Comparison of ENCODE assay signal across 27 cellular contexts in genomic region chr14:96108061-96108795, GRCh38.
DNase-seq lines count a peak whose midpoint lies in the region; ATAC-seq and TF ChIP-seq lines count a peak whose summit lies in the region.
"Had no signal": no experiment of that assay in that cellular context is flagged by ENCODE, and none has a peak within 500 bp of the region (broad histone marks: within the 10 kb centered on the region; RNA-seq: fewer than 3 reads in every experiment).

No MANE protein-coding gene starts in this region.

- peak; percentile 18 for DNase-seq in activated CD4-positive, alpha-beta T cell treated with anti-CD3 and anti-CD28 coated beads for 36 hours
- DNase-seq in activated CD4-positive, alpha-beta T cell treated with anti-CD3 and anti-CD28 coated beads for 4 hours = no peak
- DNase-seq in epithelial cell of proximal tubule (ENCODE audit: low read depth) (no peak), sciatic nerve (ENCODE audit: low spot score) (peak; percentile 19), SW 1271 (lab: John Stamatoyannopoulos, UW) (no peak), SIG-M5 treated with dmso at 0.1 percent for 504 hours (lab: John Stamatoyannopoulos, UW; ENCODE audit: unreplicated experiment) (no peak), germinal center (ENCODE audit: low spot score) (no peak)
- DNase-seq: activated CD4-positive, alpha-beta T cell treated with anti-CD3 and anti-CD28 coated beads for 1 hour; caudate nucleus; CD4-positive, CD25-positive, alpha-beta regulatory T cell; cortex of kidney; effector memory CD8-positive, alpha-beta T cell; glutamatergic neuron; HCEC 1CT; left lung; mesendoderm; NCI-H2029; NCI-H226; NCI-H526 treated with DMSO at 0.1 percent for 48 hours; SHP77 treated with DMSO at 0.1 percent for 48 hours; stimulated activated CD4-positive, alpha-beta T cell treated with anti-CD3 and anti-CD28 coated beads, Interleukin-2, amount 100 ng/mL, for 48 hours; upper lobe of right lung had no signal

- H3K27ac Mint-ChIP-seq in activated CD4-positive, alpha-beta T cell treated with anti-CD3 and anti-CD28 coated beads for 36 hours = no peak overlapping the region
- H3K27ac Mint-ChIP-seq: CD4-positive, CD25-positive, alpha-beta regulatory T cell; effector memory CD8-positive, alpha-beta T cell; T-helper 2 cell treated with Interferon-gamma antibody and Interleukin-4, amounts not matched to agents 5 μg/mL and 100 μg/mL, for 36 hours had no signal

- CTCF ChIA-PET in activated CD4-positive, alpha-beta T cell treated with anti-CD3 and anti-CD28 coated beads for 36 hours (lab: Charles Lee) = interaction anchor here (0.6 kb wide), 1 partner anchor 746 kb away, joined by 3 read pairs; no protein-coding TSS in a partner anchor

- no peaks in the 10 kb centered on the region for H3K9me3 Mint-ChIP-seq in activated CD4-positive, alpha-beta T cell treated with anti-CD3 and anti-CD28 coated beads for 36 hours (ENCODE audit: low read depth)
- H3K9me3 Mint-ChIP-seq: effector memory CD8-positive, alpha-beta T cell; T-helper 2 cell treated with Interferon-gamma antibody and Interleukin-4, amounts not matched to agents 5 μg/mL and 100 μg/mL, for 36 hours had no signal

- TF ChIP-seq CTCF in GM12875 (IDR thresholded peaks at IDR 0.05; ENCODE audit: borderline replicate concordance, insufficient read depth, low read depth, low read length) = peak; percentile 40; the same call in 1 of the 2 replicates
- TF ChIP-seq CTCF in epithelial cell of proximal tubule (conservative IDR thresholded peaks at IDR 0.05; ENCODE audit: low read depth, low read length) = peak; percentile 37

- no peaks in the 10 kb centered on the region for H3K4me1 Mint-ChIP-seq in activated CD4-positive, alpha-beta T cell treated with anti-CD3 and anti-CD28 coated beads for 36 hours

- POLR2A ChIA-PET in activated CD4-positive, alpha-beta T cell treated with anti-CD3 and anti-CD28 coated beads for 36 hours (lab: Charles Lee) = no interaction called here

- H3K27me3 Mint-ChIP-seq in activated CD4-positive, alpha-beta T cell treated with anti-CD3 and anti-CD28 coated beads for 36 hours = no peaks in the 10 kb centered on the region
- H3K27me3 Mint-ChIP-seq: CD4-positive, CD25-positive, alpha-beta regulatory T cell had no signal

- no peaks in the 10 kb centered on the region for H3K36me3 Mint-ChIP-seq in activated CD4-positive, alpha-beta T cell treated with anti-CD3 and anti-CD28 coated beads for 36 hours (ENCODE audit: low read depth)
- H3K36me3 Mint-ChIP-seq: CD4-positive, CD25-positive, alpha-beta regulatory T cell had no signal

- no peak for ATAC-seq in activated CD4-positive, alpha-beta T cell treated with anti-CD3 and anti-CD28 coated beads for 36 hours
- ATAC-seq in sciatic nerve = no peak
- ATAC-seq: effector memory CD8-positive, alpha-beta T cell; left lung; Panc1; right lobe of liver; upper lobe of right lung had no signal

- intact Hi-C loops in activated CD4-positive, alpha-beta T cell treated with anti-CD3 and anti-CD28 coated beads for 36 hours (cut with DNase I, micrococcal nuclease) = no loop called here
- intact Hi-C loops in sciatic nerve (cut with DNase I) = no loop called here

- H3K4me3 Mint-ChIP-seq in activated CD4-positive, alpha-beta T cell treated with anti-CD3 and anti-CD28 coated beads for 36 hours = no peak overlapping the region
- H3K4me3 Mint-ChIP-seq: CD4-positive, CD25-positive, alpha-beta regulatory T cell; effector memory CD8-positive, alpha-beta T cell; T-helper 2 cell treated with Interferon-gamma antibody and Interleukin-4, amounts not matched to agents 5 μg/mL and 100 μg/mL, for 36 hours had no signal

- H3K4me3 ChIP-seq in GM12875 (ENCODE audit: low read depth, low read length) (no peak overlapping the region), epithelial cell of proximal tubule (ENCODE audit: low read depth, low read length) (no peak overlapping the region)
- H3K4me3 ChIP-seq: left lung, prostate gland, right lobe of liver, upper lobe of right lung had no signal

Comparison
In these comparisons a context has a peak if more than half of its experiments do, and no peak if none do; other contexts are left out.
1. DNase-seq: peak in activated CD4-positive, alpha-beta T cell treated with anti-CD3 and anti-CD28 coated beads for 36 hours (single experiment) and sciatic nerve (single experiment); none in activated CD4-positive, alpha-beta T cell treated with anti-CD3 and anti-CD28 coated beads for 4 hours (0 of 2), epithelial cell of proximal tubule (single experiment), SW 1271 (0 of 2), SIG-M5 treated with dmso at 0.1 percent for 504 hours (single experiment) and germinal center (single experiment).